Comparison of ENCODE assay signal across 1 cellular context in the genomic region with DNA sequence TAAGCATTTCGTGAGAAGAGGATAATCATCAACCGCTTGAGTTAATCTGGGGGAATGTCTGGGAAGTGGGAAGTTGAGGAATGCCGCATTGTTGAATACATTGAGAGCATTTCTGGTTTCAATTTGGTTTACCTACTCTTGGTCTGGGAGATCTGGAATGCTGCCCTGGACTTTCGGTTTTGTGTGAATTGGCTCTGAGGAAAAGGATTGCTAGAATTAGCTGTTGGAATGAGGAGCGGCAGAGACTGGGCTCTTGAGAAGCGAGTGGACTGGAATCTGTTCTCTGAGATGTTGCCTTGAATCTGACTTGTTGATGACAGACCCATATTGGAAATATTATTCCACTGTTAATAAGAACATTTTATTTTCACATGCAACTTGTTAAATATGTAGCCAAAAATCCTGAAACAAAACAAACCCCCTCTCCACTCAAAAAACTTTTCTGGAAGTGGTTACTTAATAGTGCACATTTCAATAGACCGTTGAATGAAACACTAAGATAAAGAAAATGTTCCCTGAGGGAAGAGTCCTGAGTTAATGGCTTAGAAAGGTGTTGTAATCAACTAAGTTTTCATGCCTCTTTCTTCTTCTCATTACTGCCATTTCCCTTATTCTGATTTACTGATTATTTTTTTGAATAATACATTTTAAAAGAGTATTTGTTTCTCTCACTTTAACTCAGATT.
TF ChIP-seq lines count a peak whose summit lies in the region.

No MANE protein-coding gene starts in this region.

TF ChIP-seq in WTC11, 78 proteins besides CTCF, POLR2A, EP300 and RAD21 (continued from another document):
- TF ChIP-seq, protein P1, sequence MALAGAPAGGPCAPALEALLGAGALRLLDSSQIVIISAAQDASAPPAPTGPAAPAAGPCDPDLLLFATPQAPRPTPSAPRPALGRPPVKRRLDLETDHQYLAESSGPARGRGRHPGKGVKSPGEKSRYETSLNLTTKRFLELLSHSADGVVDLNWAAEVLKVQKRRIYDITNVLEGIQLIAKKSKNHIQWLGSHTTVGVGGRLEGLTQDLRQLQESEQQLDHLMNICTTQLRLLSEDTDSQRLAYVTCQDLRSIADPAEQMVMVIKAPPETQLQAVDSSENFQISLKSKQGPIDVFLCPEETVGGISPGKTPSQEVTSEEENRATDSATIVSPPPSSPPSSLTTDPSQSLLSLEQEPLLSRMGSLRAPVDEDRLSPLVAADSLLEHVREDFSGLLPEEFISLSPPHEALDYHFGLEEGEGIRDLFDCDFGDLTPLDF (CRISPR knock-in tag; IDR thresholded peaks at IDR 0.05), result no peak
- TF ChIP-seq JAZF1 (CRISPR knock-in tag; IDR thresholded peaks at IDR 0.05) (no peak), MXD4 (CRISPR knock-in tag; IDR thresholded peaks at IDR 0.05; ENCODE audit: borderline replicate concordance) (no peak)
- TF ChIP-seq, protein P2, sequence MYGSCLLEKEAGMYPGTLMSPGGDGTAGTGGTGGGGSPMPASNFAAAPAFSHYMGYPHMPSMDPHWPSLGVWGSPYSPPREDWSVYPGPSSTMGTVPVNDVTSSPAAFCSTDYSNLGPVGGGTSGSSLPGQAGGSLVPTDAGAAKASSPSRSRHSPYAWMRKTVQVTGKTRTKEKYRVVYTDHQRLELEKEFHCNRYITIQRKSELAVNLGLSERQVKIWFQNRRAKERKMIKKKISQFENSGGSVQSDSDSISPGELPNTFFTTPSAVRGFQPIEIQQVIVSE (CRISPR knock-in tag; IDR thresholded peaks at IDR 0.05; ENCODE audit: borderline replicate concordance), result no peak
- TF ChIP-seq, protein P3, sequence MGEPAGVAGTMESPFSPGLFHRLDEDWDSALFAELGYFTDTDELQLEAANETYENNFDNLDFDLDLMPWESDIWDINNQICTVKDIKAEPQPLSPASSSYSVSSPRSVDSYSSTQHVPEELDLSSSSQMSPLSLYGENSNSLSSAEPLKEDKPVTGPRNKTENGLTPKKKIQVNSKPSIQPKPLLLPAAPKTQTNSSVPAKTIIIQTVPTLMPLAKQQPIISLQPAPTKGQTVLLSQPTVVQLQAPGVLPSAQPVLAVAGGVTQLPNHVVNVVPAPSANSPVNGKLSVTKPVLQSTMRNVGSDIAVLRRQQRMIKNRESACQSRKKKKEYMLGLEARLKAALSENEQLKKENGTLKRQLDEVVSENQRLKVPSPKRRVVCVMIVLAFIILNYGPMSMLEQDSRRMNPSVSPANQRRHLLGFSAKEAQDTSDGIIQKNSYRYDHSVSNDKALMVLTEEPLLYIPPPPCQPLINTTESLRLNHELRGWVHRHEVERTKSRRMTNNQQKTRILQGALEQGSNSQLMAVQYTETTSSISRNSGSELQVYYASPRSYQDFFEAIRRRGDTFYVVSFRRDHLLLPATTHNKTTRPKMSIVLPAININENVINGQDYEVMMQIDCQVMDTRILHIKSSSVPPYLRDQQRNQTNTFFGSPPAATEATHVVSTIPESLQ (CRISPR knock-in tag; IDR thresholded peaks at IDR 0.05), result no peak
